Comparison of ENCODE assay signal across 8 cellular contexts in genomic region chrX:72180539-72180938, GRCh38. TPM values are rescaled to one million over a fixed set of nuclear protein-coding genes. Genes with fewer than 3 reads are reported as not detected.
A peak's percentile ranks its signal among the peaks of the same experiment; 100 is the strongest.
DNase-seq lines count a peak whose midpoint lies in the region; ATAC-seq, FAIRE-seq and TF ChIP-seq lines count a peak whose summit lies in the region.

No MANE protein-coding gene starts in this region.

- no peak for TF ChIP-seq RAD21 in K562 (CRISPR knock-in tag; conservative IDR thresholded peaks at IDR 0.05 in 1 of 2, IDR thresholded peaks at IDR 0.05 in 1 of 2)

- no peaks in the 10 kb centered on the region for H3K9me3 ChIP-seq in CD4-positive, alpha-beta memory T cell (ENCODE audit: control insufficient read depth in 1 of 2, low read length in 2 of 2)
- no peaks in the 10 kb centered on the region for H3K9me3 ChIP-seq in K562 (replicated peaks; ENCODE audit: control insufficient read depth, insufficient read depth, low read depth, low read length)
- no peaks in the 10 kb centered on the region for H3K9me3 ChIP-seq in neuronal stem cell (replicated peaks in 1 of 2; ENCODE audit: control insufficient read depth in 2 of 2, insufficient read depth in 1 of 2, low read depth in 1 of 2, low read length in 2 of 2)

- H4K8ac ChIP-seq in neuronal stem cell (ENCODE audit: low read depth, low read length), result no peak overlapping the region

- FAIRE-seq in K562 (lab: Jason Lieb, UNC), result no peak

- peak overlapping the region in 1 of 2 donors; percentile 69 for H3K4me3 ChIP-seq in CD4-positive, alpha-beta memory T cell (ENCODE audit: low read length in 2 of 2)
- H3K4me3 ChIP-seq in Jurkat, Clone E6-1 (ENCODE audit: low read length), result peak overlapping the region; percentile 87
- H3K4me3 ChIP-seq in K562 (peak overlapping the region; percentile 83; the same call in 1 of the 2 replicates), neuronal stem cell (ENCODE audit: low read length in 2 of 2) (peak overlapping the region in 1 of 2 donors; percentile 27)

- DNase-seq in CD4-positive, alpha-beta memory T cell, result no peak
- DNase-seq in Jurkat, Clone E6-1 (ENCODE audit: low read depth, low spot score), result no peak
- DNase-seq in K562 (ENCODE audit: extremely low read depth in 1 of 4, low spot score in 3 of 4), result peak in 1 of 4 experiments; percentile 3
- no peak for DNase-seq in neuronal stem cell (ENCODE audit: low spot score)
- no peak for DNase-seq in C1 segment of cervical spinal cord (lab: John Stamatoyannopoulos, UW)
- DNase-seq in NK-92 treated with Interleukin-12 subunit alpha and Interleukin-12 subunit beta, amount 100 ng/mL, for 24 hours (lab: John Stamatoyannopoulos, UW), result no peak
- DNase-seq in stimulated activated CD4-positive, alpha-beta T cell treated with anti-CD3 and anti-CD28 coated beads, Interleukin-2, amount 100 ng/mL, for 24 hours, result no peak

- H2AK5ac ChIP-seq in neuronal stem cell (ENCODE audit: low read depth, low read length), result no peak overlapping the region

- peak overlapping the region; percentile 96 for H3K4me2 ChIP-seq in K562 (ENCODE audit: insufficient read depth, low read length)
- H3K4me2 ChIP-seq in neuronal stem cell (ENCODE audit: insufficient read depth, low read length, poor library complexity, severe bottlenecking), result no peak overlapping the region

- peak overlapping the region in 2 of 8 donors; percentile 17 to 26 for H3K4me3 Mint-ChIP-seq in CD4-positive, alpha-beta memory T cell

- no peak for TF ChIP-seq EP300 in K562 (IDR thresholded peaks at IDR 0.05; ENCODE audit: low read length)

- no peaks in the 10 kb centered on the region for H3K9me3 Mint-ChIP-seq in CD4-positive, alpha-beta memory T cell

- POLR2A ChIA-PET in CD4-positive, alpha-beta memory T cell (lab: Charles Lee; ENCODE audit: partially characterized antibody), result interaction anchor here (0.6 to 2.7 kb wide), 17 partner anchors 9 to 188 kb away, joined by 3 to 28 read pairs (median 4); partner anchors contain the start of genes RPS4X and RTL5
- POLR2A ChIA-PET in K562 (lab: Yijun Ruan, JAX), result interaction anchor here (1.1 to 1.2 kb wide), 2 partner anchors 15 to 28 kb away, joined by 3 to 7 read pairs; no protein-coding TSS in a partner anchor

- in situ Hi-C loops in K562 (cut with MboI), result no loop called here

- no peaks in the 10 kb centered on the region for H3K27me3 ChIP-seq in CD4-positive, alpha-beta memory T cell (ENCODE audit: insufficient read depth, low read length)
- H3K27me3 ChIP-seq in K562 (ENCODE audit: control insufficient read depth in 2 of 2, insufficient read depth in 2 of 2, low read length in 2 of 2) (no peaks in the 10 kb centered on the region), neuronal stem cell (ENCODE audit: control insufficient read depth in 3 of 3, insufficient read depth in 3 of 3, low read depth in 1 of 3, low read length in 3 of 3) (no peaks in the 10 kb centered on the region)

- TF ChIP-seq POLR2A in K562 (conservative IDR thresholded peaks at IDR 0.05), result no peak

- H3K18ac ChIP-seq in neuronal stem cell (ENCODE audit: low read length), result no peak overlapping the region

- no peaks in the 10 kb centered on the region for H4K20me1 ChIP-seq in K562 (replicated peaks; ENCODE audit: control insufficient read depth, insufficient read depth, low read length)

- 0% methylated on average over 1 of the region's 1 CpG for WGBS in K562 (ENCODE audit: insufficient coverage, low coverage, missing lambda C conversion rate)
- no CpG with 5 or more reads among the region's 1 CpG for WGBS in neuronal stem cell (ENCODE audit: extremely low coverage in 2 of 2, insufficient read length in 2 of 2, insufficient replicate concordance in 1 of 2), 2 donors

- peaks cover 17% of the 10 kb centered on the region for H3K79me2 ChIP-seq in K562 (ENCODE audit: control insufficient read depth, insufficient read depth, low read length)

- no peak overlapping the region for H4K91ac ChIP-seq in neuronal stem cell (ENCODE audit: low read depth, low read length, poor library complexity)

- H3K14ac ChIP-seq in neuronal stem cell (ENCODE audit: low read length), result no peak overlapping the region

- no peaks in the 10 kb centered on the region for H3K27me3 Mint-ChIP-seq in CD4-positive, alpha-beta memory T cell

- no peaks in the 10 kb centered on the region for H3K36me3 ChIP-seq in CD4-positive, alpha-beta memory T cell (ENCODE audit: insufficient read depth, low read length)
- H3K36me3 ChIP-seq in K562 (ENCODE audit: control insufficient read depth, insufficient read depth, low read length), result no peaks in the 10 kb centered on the region; the same call in 2 of the 3 replicates
- peaks cover 0 to 6% of the 10 kb centered on the region in 2 donors for H3K36me3 ChIP-seq in neuronal stem cell (replicated peaks in 1 of 2; ENCODE audit: control insufficient read depth in 2 of 2, insufficient read depth in 2 of 2, low read length in 2 of 2)

- CTCF ChIA-PET in CD4-positive, alpha-beta memory T cell (lab: Charles Lee; ENCODE audit: partially characterized antibody), result interaction anchor here (0.7 to 2.0 kb wide), 3 partner anchors 75 to 181 kb away, joined by 3 to 11 read pairs (median 3); partner anchors contain the start of gene RPS4X
- CTCF ChIA-PET in K562 (lab: Yijun Ruan, JAX; ENCODE audit: low intra/inter-chr PET ratio), result no interaction called here

- H3K4ac ChIP-seq in neuronal stem cell (ENCODE audit: low read length), result no peak overlapping the region

- peaks cover 0 to 5% of the 10 kb centered on the region in 2 donors for H3K36me3 Mint-ChIP-seq in CD4-positive, alpha-beta memory T cell

- H3K9me1 ChIP-seq in K562 (ENCODE audit: control insufficient read depth, insufficient read depth, low read length), result no peaks in the 10 kb centered on the region

- BruUV-seq in K562 (replicated peaks; lab: Mats Ljungman, UMichigan), result no TSS peak

- H2BK15ac ChIP-seq in neuronal stem cell (ENCODE audit: low read length), result no peak overlapping the region

- no peak overlapping the region for H2BK12ac ChIP-seq in neuronal stem cell (ENCODE audit: low read length)

- no peak overlapping the region for H3K23ac ChIP-seq in neuronal stem cell (ENCODE audit: low read depth, low read length, poor library complexity)

- peak overlapping the region; percentile 68 for H3K27ac ChIP-seq in CD4-positive, alpha-beta memory T cell (ENCODE audit: low read depth, low read length)
- H3K27ac ChIP-seq in K562 (ENCODE audit: extremely low read depth, low read depth, low read length) (peak overlapping the region; percentile 84), neuronal stem cell (replicated peaks; ENCODE audit: low read length) (peak overlapping the region; percentile 88)

- H2BK120ac ChIP-seq in neuronal stem cell (ENCODE audit: low read depth, low read length), result no peak overlapping the region

- H3K4me1 ChIP-seq in CD4-positive, alpha-beta memory T cell (ENCODE audit: insufficient read depth, low read length), result peaks cover 24% of the 10 kb centered on the region
- H3K4me1 ChIP-seq in K562 (replicated peaks in 1 of 2; ENCODE audit: control insufficient read depth in 2 of 2, insufficient read depth in 2 of 2, low read length in 2 of 2), result peaks cover 0 to 7% of the 10 kb centered on the region in 2 experiments; a peak in 3 of 5 replicates
- H3K4me1 ChIP-seq in neuronal stem cell (ENCODE audit: control insufficient read depth in 2 of 2, insufficient read depth in 1 of 2, low read depth in 1 of 2, low read length in 2 of 2), result peaks cover 0 to 2% of the 10 kb centered on the region in 2 donors

- H3K9ac ChIP-seq in K562 (ENCODE audit: insufficient read depth in 1 of 2, low read depth in 2 of 2, low read length in 2 of 2), result peak overlapping the region in 1 of 2 experiments; percentile 88; a peak in 2 of 4 replicates
- no peak overlapping the region for H3K9ac ChIP-seq in neuronal stem cell (ENCODE audit: low read depth, low read length, poor library complexity)

- peak overlapping the region in 1 of 7 donors; percentile 21 for H3K27ac Mint-ChIP-seq in CD4-positive, alpha-beta memory T cell

- peaks cover 5 to 12% (median 7%) of the 10 kb centered on the region in 4 donors for H3K4me1 Mint-ChIP-seq in CD4-positive, alpha-beta memory T cell

- no peaks in the 10 kb centered on the region for H3K79me1 ChIP-seq in neuronal stem cell (ENCODE audit: low read depth, low read length)

- no peak for TF ChIP-seq CTCF in K562 (IDR thresholded peaks at IDR 0.05 in 2 of 3, conservative IDR thresholded peaks at IDR 0.05 in 1 of 3; ENCODE audit: insufficient read depth in 2 of 3, low read depth in 1 of 3, low read length in 3 of 3)

- H2BK5ac ChIP-seq in neuronal stem cell (ENCODE audit: low read length), result no peak overlapping the region

- intact Hi-C loops in CD4-positive, alpha-beta memory T cell (cut with micrococcal nuclease), result loop anchor here (2.0 to 10.0 kb wide), 4 partner anchors 48 to 162 kb away; partner anchors contain the start of genes ERCC6L, RPS4X and RTL5
- intact Hi-C loops in K562 (cut with micrococcal nuclease), result no loop called here

- ATAC-seq in K562 (no peak), HG02588 (IDR thresholded peaks at IDR 0.05; ENCODE audit: unreplicated experiment) (no peak)

- H2AFZ ChIP-seq in K562 (ENCODE audit: low read depth, low read length) (peak overlapping the region; percentile 90), neuronal stem cell (ENCODE audit: low read length) (no peak overlapping the region)

RNA-seq across cellular contexts. Expression of gene PIN4, which starts 1.0 kb away (rescaled TPM):
- 10 to 100 TPM; 13.3 to 13.5 TPM for total RNA-seq in CD4-positive, alpha-beta memory T cell
- 10 to 100 TPM; 29.3 to 34.1 TPM for polyA plus RNA-seq in CD4-positive, alpha-beta memory T cell
- 68.0 TPM for polyA plus RNA-seq in Jurkat, Clone E6-1 (2012; ENCODE audit: insufficient read depth, insufficient read length)
- total RNA-seq in K562 (2011; cell fraction: chromatin; rRNA removed; ENCODE audit: low replicate concordance), result 3.7 and 9.1 TPM in 2 replicates
- total RNA-seq in K562 (2011; cell fraction: nucleolus; rRNA removed), result 2.3 and 3.2 TPM in 2 replicates
- total RNA-seq in K562 (2011; cell fraction: nucleoplasm; rRNA removed), result 5.0 and 11.5 TPM in 2 replicates
- 39.8 and 105 TPM in 2 replicates for total RNA-seq in K562 (2014; rRNA removed)
- 33.1 and 38.7 TPM in 2 replicates for total RNA-seq in K562 (2014; rRNA removed; fragmentation: Illumina TruSeq; extraction: Trizol)
- total RNA-seq in K562 (2015; rRNA removed; fragmentation: Illumina TruSeq; extraction: Trizol), result 45.5 and 46.0 TPM in 2 replicates
- total RNA-seq in K562 (2021), result 9.7 and 10.0 TPM in 2 replicates
- polyA plus RNA-seq in K562 (2011; rRNA removed), result 16.0 and 28.4 TPM in 2 replicates
- 2.3 and 4.1 TPM in 2 replicates for polyA plus RNA-seq in K562 (2011; cell fraction: cytosol; rRNA removed)
- polyA plus RNA-seq in K562 (2011; cell fraction: nucleus; rRNA removed), result 3.4 and 5.5 TPM in 2 replicates
- polyA plus RNA-seq in K562 (2012), result 25.2 and 67.9 TPM in 2 replicates
- polyA plus RNA-seq in K562 (2014; fragmentation: Illumina TruSeq; extraction: Trizol), result 45.6 and 62.8 TPM in 2 replicates
- polyA plus RNA-seq in K562 (2014; fragmentation: Nextera tagmentation; extraction: Ambion mirVana), result 10 to 100 TPM; 46.6 to 60.4 TPM
- polyA plus RNA-seq in K562 (2014; rRNA removed), result 122 and 132 TPM in 2 replicates
- 10.2 and 14.9 TPM in 2 replicates for polyA minus RNA-seq in K562 (2011; rRNA and poly(A)+ RNA removed)
- polyA minus RNA-seq in K562 (2011; cell fraction: cytosol; rRNA and poly(A)+ RNA removed), result 2.8 and 7.0 TPM in 2 replicates
- 1.6 and 2.7 TPM in 2 replicates for polyA minus RNA-seq in K562 (2011; cell fraction: nucleus; rRNA and poly(A)+ RNA removed)
- 34.0 TPM for polyA plus RNA-seq in neuronal stem cell (2013, experiment 1 of 2)
- 35.2 TPM for polyA plus RNA-seq in neuronal stem cell (2013, experiment 2 of 2)

RNA-seq across cellular contexts. Expression of gene RTL5, which starts 48.8 kb away (rescaled TPM):
- 1 to 10 TPM; 7.8 to 8.4 TPM for total RNA-seq in CD4-positive, alpha-beta memory T cell
- polyA plus RNA-seq in CD4-positive, alpha-beta memory T cell, result under 1 TPM in 1 of 2 donors, not detected in 1; 0.20 TPM
- polyA plus RNA-seq in Jurkat, Clone E6-1 (2012; ENCODE audit: insufficient read depth, insufficient read length), result not detected
- 0.09 and 0.12 TPM in 2 replicates for total RNA-seq in K562 (2011; cell fraction: chromatin; rRNA removed; ENCODE audit: low replicate concordance)
- 0.13 TPM in 1 of 2 replicates, not detected in the other for total RNA-seq in K562 (2011; cell fraction: nucleolus; rRNA removed)
- total RNA-seq in K562 (2011; cell fraction: nucleoplasm; rRNA removed), result not detected in 2 replicates
- total RNA-seq in K562 (2014; rRNA removed) (not detected in 2 replicates), K562 (2014; rRNA removed; fragmentation: Illumina TruSeq; extraction: Trizol) (not detected in 2 replicates), K562 (2015; rRNA removed; fragmentation: Illumina TruSeq; extraction: Trizol) (not detected in 2 replicates), K562 (2021) (not detected in 2 replicates)
- polyA plus RNA-seq in K562 (2011; rRNA removed) (0.01 TPM in 1 of 2 replicates, not detected in the other), K562 (2014; fragmentation: Illumina TruSeq; extraction: Trizol) (0.03 TPM in 1 of 2 replicates, not detected in the other), K562 (2014; fragmentation: Nextera tagmentation; extraction: Ambion mirVana) (not detected), K562 (2014; rRNA removed) (not detected in 2 replicates)
- polyA plus RNA-seq in K562 (2011; cell fraction: cytosol; rRNA removed), result 0.01 and 0.06 TPM in 2 replicates
- polyA plus RNA-seq in K562 (2011; cell fraction: nucleus; rRNA removed), result 0.06 and 0.10 TPM in 2 replicates
- 0.08 and 0.09 TPM in 2 replicates for polyA plus RNA-seq in K562 (2012)
- polyA minus RNA-seq in K562 (2011; rRNA and poly(A)+ RNA removed), result not detected in 2 replicates
- polyA minus RNA-seq in K562 (2011; cell fraction: cytosol; rRNA and poly(A)+ RNA removed), result not detected in 2 replicates
- polyA minus RNA-seq in K562 (2011; cell fraction: nucleus; rRNA and poly(A)+ RNA removed), result not detected in 2 replicates
- polyA plus RNA-seq in neuronal stem cell (2013, experiment 1 of 2), result 6.8 TPM
- 6.7 TPM for polyA plus RNA-seq in neuronal stem cell (2013, experiment 2 of 2)

RNA-seq across cellular contexts. Expression of gene ERCC6L, which starts 58.3 kb away (rescaled TPM):
- under 1 TPM; 0.15 to 0.28 TPM for total RNA-seq in CD4-positive, alpha-beta memory T cell
- polyA plus RNA-seq in CD4-positive, alpha-beta memory T cell, result under 1 TPM; 0.25 to 0.30 TPM
- polyA plus RNA-seq in Jurkat, Clone E6-1 (2012; ENCODE audit: insufficient read depth, insufficient read length), result 14.0 TPM
- total RNA-seq in K562 (2011; cell fraction: chromatin; rRNA removed; ENCODE audit: low replicate concordance), result 3.3 and 11.0 TPM in 2 replicates
- total RNA-seq in K562 (2011; cell fraction: nucleolus; rRNA removed), result 2.5 and 2.9 TPM in 2 replicates
- 4.0 and 4.5 TPM in 2 replicates for total RNA-seq in K562 (2011; cell fraction: nucleoplasm; rRNA removed)
- total RNA-seq in K562 (2014; rRNA removed) (6.5 and 6.7 TPM in 2 replicates), K562 (2014; rRNA removed; fragmentation: Illumina TruSeq; extraction: Trizol) (17.4 and 19.3 TPM in 2 replicates), K562 (2015; rRNA removed; fragmentation: Illumina TruSeq; extraction: Trizol) (14.8 and 16.3 TPM in 2 replicates), K562 (2021) (11.4 and 11.7 TPM in 2 replicates)
- polyA plus RNA-seq in K562 (2011; rRNA removed) (6.2 and 11.9 TPM in 2 replicates), K562 (2014; fragmentation: Illumina TruSeq; extraction: Trizol) (10.4 and 13.4 TPM in 2 replicates), K562 (2014; fragmentation: Nextera tagmentation; extraction: Ambion mirVana) (10 to 100 TPM in 1 of 2 experiments, 1 to 10 TPM in 1; 6.4 to 13.3 TPM), K562 (2014; rRNA removed) (8.5 and 8.8 TPM in 2 replicates)
- 1.2 and 2.6 TPM in 2 replicates for polyA plus RNA-seq in K562 (2011; cell fraction: cytosol; rRNA removed)
- 1.5 and 2.6 TPM in 2 replicates for polyA plus RNA-seq in K562 (2011; cell fraction: nucleus; rRNA removed)
- 5.2 and 9.3 TPM in 2 replicates for polyA plus RNA-seq in K562 (2012)
- polyA minus RNA-seq in K562 (2011; rRNA and poly(A)+ RNA removed), result 20.6 and 26.6 TPM in 2 replicates
- polyA minus RNA-seq in K562 (2011; cell fraction: cytosol; rRNA and poly(A)+ RNA removed), result 4.6 and 7.2 TPM in 2 replicates
- 3.1 and 6.8 TPM in 2 replicates for polyA minus RNA-seq in K562 (2011; cell fraction: nucleus; rRNA and poly(A)+ RNA removed)
- polyA plus RNA-seq in neuronal stem cell (2013, experiment 1 of 2), result 7.9 TPM
- polyA plus RNA-seq in neuronal stem cell (2013, experiment 2 of 2), result 7.9 TPM

Comparison
In these comparisons a context has a peak if more than half of its experiments do, and no peak if none do; other contexts are left out.
1. RNA of gene RTL5, which starts 48.8 kb away (total RNA-seq): 7.8 to 8.4 TPM in CD4-positive, alpha-beta memory T cell; 0.09 to 0.13 TPM in K562; every median in the first group is over 4 times any median in the second.
2. Peak in every context shown above with its lines, with median percentiles within 50 percentile points of each other: H3K27ac ChIP-seq.